Comparison of ENCODE assay signal across 24 cellular contexts in genomic region chr9:124457079-124457886, GRCh38. TPM values are rescaled to one million over a fixed set of nuclear protein-coding genes. Genes with fewer than 3 reads are reported as not detected.
DNase-seq lines count a peak whose midpoint lies in the region; ATAC-seq, FAIRE-seq and TF ChIP-seq lines count a peak whose summit lies in the region.
"Had no signal": no experiment of that assay in that cellular context is flagged by ENCODE, and none has a peak within 500 bp of the region (broad histone marks: within the 10 kb centered on the region; RNA-seq: fewer than 3 reads in every experiment).

No MANE protein-coding gene starts in this region.

- H3K27ac Mint-ChIP-seq in CD14-positive monocyte: no peak overlapping the region
- no peak overlapping the region for H3K27ac Mint-ChIP-seq in activated CD4-positive, alpha-beta memory T cell treated with anti-CD3 and anti-CD28 coated beads for 36 hours
- H3K27ac Mint-ChIP-seq in mesothelial cell of epicardium: no peak overlapping the region
- H3K27ac Mint-ChIP-seq: CD4-positive, alpha-beta T cell had no signal

- H2BK120ac ChIP-seq in IMR-90 (ENCODE audit: low read depth, low read length): no peak overlapping the region

- no peak overlapping the region for H2AK9ac ChIP-seq in IMR-90 (replicated peaks; ENCODE audit: low read depth, low read length, poor library complexity)

- TF ChIP-seq CTCF in CD14-positive monocyte (IDR thresholded peaks at IDR 0.05) (no peak), IMR-90 (conservative IDR thresholded peaks at IDR 0.05; ENCODE audit: low read depth, low read length) (no peak), HepG2 (CRISPR knock-in tag; IDR thresholded peaks at IDR 0.05) (no peak), suprapubic skin (IDR thresholded peaks at IDR 0.05) (no peak), mesothelial cell of epicardium (IDR thresholded peaks at IDR 0.05; ENCODE audit: unreplicated experiment) (no peak)

- H3K4me1 ChIP-seq in IMR-90 (ENCODE audit: control insufficient read depth, insufficient read depth, low read length) (no peaks in the 10 kb centered on the region), HepG2 (ENCODE audit: insufficient read depth, low read length) (no peaks in the 10 kb centered on the region), suprapubic skin (peaks cover 12% of the 10 kb centered on the region)

- no peaks in the 10 kb centered on the region for H3K9me1 ChIP-seq in IMR-90 (ENCODE audit: insufficient read depth, low read length)

- in situ Hi-C loops in IMR-90 (cut with MboI; ENCODE audit: low sequenced_read_pairs) (no loop called here), HepG2 (cut with HindIII; ENCODE audit: extremely low pct_ligation_motif_present, low pct_unique_long_range_greater_than_20kb) (no loop called here)

- TF ChIP-seq POLR2A in IMR-90 (IDR thresholded peaks at IDR 0.05; ENCODE audit: low read depth, low read length) (no peak), HepG2 (IDR thresholded peaks at IDR 0.05; ENCODE audit: insufficient read depth in 1 of 2, low read depth in 2 of 2, low read length in 2 of 2) (no peak), suprapubic skin (IDR thresholded peaks at IDR 0.05) (no peak)

- no peak overlapping the region for H4K5ac ChIP-seq in IMR-90 (ENCODE audit: low read depth, low read length)

- BruUV-seq in IMR-90 (replicated peaks; lab: Mats Ljungman, UMichigan) (no TSS peak), HepG2 (replicated peaks; lab: Mats Ljungman, UMichigan) (no TSS peak)

- H3K4me1 Mint-ChIP-seq in CD14-positive monocyte (no peaks in the 10 kb centered on the region), mesothelial cell of epicardium (no peaks in the 10 kb centered on the region)
- no peaks in the 10 kb centered on the region for H3K4me1 Mint-ChIP-seq in activated CD4-positive, alpha-beta memory T cell treated with anti-CD3 and anti-CD28 coated beads for 36 hours (ENCODE audit: low read depth)

- WGBS in IMR-90 (ENCODE audit: extremely low coverage in 2 of 2, insufficient read length in 1 of 2), 2 experiments: 100% methylated on average over 2 of the region's 18 CpGs; no CpG with 5 or more reads in 1 of the 2 experiments
- WGBS in HepG2 (ENCODE audit: low lambda C conversion rate): 24% methylated on average over 12 of the region's 18 CpGs
- WGBS in suprapubic skin: 74% methylated on average over 14 of the region's 18 CpGs

- FAIRE-seq in HepG2 (lab: Jason Lieb, UNC): no peak
- FAIRE-seq: G401.6, GM12892 had no signal

- H4K8ac ChIP-seq in IMR-90 (ENCODE audit: low read depth in 2 of 2, low read length in 2 of 2): no peak overlapping the region

- H3K4me3 Mint-ChIP-seq in CD14-positive monocyte (no peak overlapping the region), mesothelial cell of epicardium (no peak overlapping the region)
- no peak overlapping the region for H3K4me3 Mint-ChIP-seq in activated CD4-positive, alpha-beta memory T cell treated with anti-CD3 and anti-CD28 coated beads for 36 hours
- H3K4me3 Mint-ChIP-seq: CD4-positive, alpha-beta T cell had no signal

- H3K9ac ChIP-seq in IMR-90 (ENCODE audit: low read depth, low read length) (no peak overlapping the region), HepG2 (ENCODE audit: insufficient read depth, low read depth, low read length) (no peak overlapping the region)
- H3K9ac ChIP-seq: GM23248 had no signal

- H3K79me2 ChIP-seq in HepG2 (ENCODE audit: insufficient read depth, low read length): no peaks in the 10 kb centered on the region

- H2BK5ac ChIP-seq in IMR-90 (ENCODE audit: low read depth, low read length, poor library complexity, severe bottlenecking): no peak overlapping the region

- CTCF ChIA-PET in IMR-90 (lab: Yijun Ruan, JAX): no interaction called here
- CTCF ChIA-PET in HepG2 (lab: Yijun Ruan, JAX; ENCODE audit: low intra/inter-chr PET ratio, low total read pairs): no interaction called here
- CTCF ChIA-PET in activated CD4-positive, alpha-beta memory T cell treated with anti-CD3 and anti-CD28 coated beads for 36 hours (lab: Charles Lee): no interaction called here

- no peak for ATAC-seq in IMR-90 (ENCODE audit: low read depth)
- no peak for ATAC-seq in HepG2
- ATAC-seq in HG02852 (IDR thresholded peaks at IDR 0.05; ENCODE audit: unreplicated experiment): no peak

- H3K4me3 ChIP-seq in IMR-90 (ENCODE audit: insufficient read depth, low read depth, low read length): no peak overlapping the region
- H3K4me3 ChIP-seq in HepG2 (replicated peaks in 1 of 3; ENCODE audit: insufficient read depth in 1 of 3, low read depth in 2 of 3, low read length in 3 of 3): no peak overlapping the region
- no peak overlapping the region for H3K4me3 ChIP-seq in suprapubic skin
- H3K4me3 ChIP-seq: GM23248, Peyer's patch had no signal

- H3K27me3 ChIP-seq in IMR-90 (ENCODE audit: control insufficient read depth, insufficient read depth, low read length): peaks cover 50% of the 10 kb centered on the region
- H3K27me3 ChIP-seq in HepG2 (ENCODE audit: control insufficient read depth in 1 of 2, insufficient read depth in 2 of 2, low read length in 2 of 2): peaks cover 6 to 10% of the 10 kb centered on the region in 2 experiments; a peak in 3 of 5 replicates
- H3K27me3 ChIP-seq in suprapubic skin: peaks cover 26% of the 10 kb centered on the region

- H3K36me3 ChIP-seq in IMR-90 (ENCODE audit: control insufficient read depth, insufficient read depth, low read length): no peaks in the 10 kb centered on the region
- H3K36me3 ChIP-seq in HepG2 (replicated peaks in 1 of 2; ENCODE audit: control insufficient read depth in 1 of 2, insufficient read depth in 2 of 2, low read length in 2 of 2): no peaks in the 10 kb centered on the region
- H3K36me3 ChIP-seq in suprapubic skin: no peaks in the 10 kb centered on the region
- H3K36me3 ChIP-seq: Peyer's patch had no signal

- H2BK20ac ChIP-seq in IMR-90 (ENCODE audit: low read depth, low read length): no peak overlapping the region

- H3K4me2 ChIP-seq in IMR-90 (ENCODE audit: low read depth, low read length) (no peak overlapping the region), HepG2 (ENCODE audit: low read depth, low read length) (no peak overlapping the region)

- no peaks in the 10 kb centered on the region for H3K36me3 Mint-ChIP-seq in CD14-positive monocyte
- no peaks in the 10 kb centered on the region for H3K36me3 Mint-ChIP-seq in activated CD4-positive, alpha-beta memory T cell treated with anti-CD3 and anti-CD28 coated beads for 36 hours
- no peaks in the 10 kb centered on the region for H3K36me3 Mint-ChIP-seq in mesothelial cell of epicardium

- H3K56ac ChIP-seq in IMR-90 (ENCODE audit: extremely low read depth, insufficient read depth, low read length): no peak overlapping the region

- H3K79me1 ChIP-seq in IMR-90 (ENCODE audit: low read depth in 1 of 2, low read length in 2 of 2): no peaks in the 10 kb centered on the region

- H2AFZ ChIP-seq in IMR-90 (replicated peaks; ENCODE audit: low read length, poor library complexity) (no peak overlapping the region), HepG2 (ENCODE audit: low read length) (no peak overlapping the region)
- H2AFZ ChIP-seq: GM23248 had no signal

- H3K27ac ChIP-seq in IMR-90 (ENCODE audit: insufficient read depth, low read length) (no peak overlapping the region), HepG2 (ENCODE audit: extremely low read length, insufficient read depth, low read length) (no peak overlapping the region), suprapubic skin (no peak overlapping the region)
- H3K27ac ChIP-seq: GM23248, Peyer's patch had no signal

- TF ChIP-seq EP300 in HepG2 (IDR thresholded peaks at IDR 0.05; ENCODE audit: low read depth in 2 of 2, low read length in 2 of 2) (no peak), HepG2 (CRISPR knock-in tag; IDR thresholded peaks at IDR 0.05; ENCODE audit: borderline replicate concordance) (no peak), suprapubic skin (IDR thresholded peaks at IDR 0.05) (no peak)

- H4K91ac ChIP-seq in IMR-90 (ENCODE audit: insufficient read depth, low read depth, low read length): no peak overlapping the region

- no peak for TF ChIP-seq RAD21 in IMR-90 (IDR thresholded peaks at IDR 0.05; ENCODE audit: low read length)
- no peak for TF ChIP-seq RAD21 in HepG2 (CRISPR knock-in tag; IDR thresholded peaks at IDR 0.05)

- POLR2A ChIA-PET in IMR-90 (lab: Charles Lee; ENCODE audit: unreplicated experiment) (no interaction called here), HepG2 (lab: Yijun Ruan, JAX) (no interaction called here)
- POLR2A ChIA-PET in activated CD4-positive, alpha-beta memory T cell treated with anti-CD3 and anti-CD28 coated beads for 36 hours (lab: Charles Lee): no interaction called here

- dilution Hi-C loops in IMR-90 (cut with HindIII; ENCODE audit: low sequenced_read_pairs, unreplicated experiment): no loop called here

- H3K27me3 Mint-ChIP-seq in CD14-positive monocyte (ENCODE audit: low read depth in 3 of 3) (peaks cover 11 to 34% (median 25%) of the 10 kb centered on the region in 3 donors), mesothelial cell of epicardium (ENCODE audit: low read depth) (peaks cover 37% of the 10 kb centered on the region)
- peaks cover 8% of the 10 kb centered on the region for H3K27me3 Mint-ChIP-seq in activated CD4-positive, alpha-beta memory T cell treated with anti-CD3 and anti-CD28 coated beads for 36 hours

- H3K18ac ChIP-seq in IMR-90 (ENCODE audit: low read depth, low read length): no peak overlapping the region

- peaks cover 0 to 3% (median 0%) of the 10 kb centered on the region in 7 donors for H3K9me3 Mint-ChIP-seq in CD14-positive monocyte
- no peaks in the 10 kb centered on the region for H3K9me3 Mint-ChIP-seq in activated CD4-positive, alpha-beta memory T cell treated with anti-CD3 and anti-CD28 coated beads for 36 hours
- H3K9me3 Mint-ChIP-seq in mesothelial cell of epicardium: peaks cover 6% of the 10 kb centered on the region

- no peak overlapping the region for H2AK5ac ChIP-seq in IMR-90 (ENCODE audit: low read depth, low read length)

- no peak overlapping the region for H3K14ac ChIP-seq in IMR-90 (replicated peaks; ENCODE audit: low read depth, low read length)

- H4K20me1 ChIP-seq in IMR-90 (ENCODE audit: insufficient read depth, low read length): no peaks in the 10 kb centered on the region
- H4K20me1 ChIP-seq in HepG2 (ENCODE audit: insufficient read depth, low read length): no peaks in the 10 kb centered on the region

- DNase-seq in CD14-positive monocyte (ENCODE audit: low spot score) (peak; percentile 37), IMR-90 (no peak), HepG2 (ENCODE audit: low spot score) (no peak), suprapubic skin (ENCODE audit: low spot score in 2 of 2) (peak; percentile 45 to 79), mesothelial cell of epicardium (ENCODE audit: low spot score in 2 of 2, unreplicated experiment in 2 of 2) (no peak)
- DNase-seq in activated CD4-positive, alpha-beta memory T cell treated with anti-CD3 and anti-CD28 coated beads for 36 hours: no peak
- DNase-seq: CD4-positive, alpha-beta T cell; DMS153; GM23248; HCEC 1CT; NCI-H1105; NCI-H146; NCI-H2029; NCI-H226; NCI-H524; NCI-H774 had no signal

- H3K9me3 ChIP-seq in IMR-90 (ENCODE audit: control insufficient read depth, insufficient read depth, low read length): 0 out of 2 replicates have a peak, but pooled peaks cover 2% of the 10 kb centered on the region
- no peaks in the 10 kb centered on the region for H3K9me3 ChIP-seq in HepG2 (ENCODE audit: low read length)
- no peaks in the 10 kb centered on the region for H3K9me3 ChIP-seq in suprapubic skin
- H3K9me3 ChIP-seq: Caco-2, Peyer's patch had no signal

- intact Hi-C loops in CD14-positive monocyte (cut with micrococcal nuclease): no loop called here
- intact Hi-C loops in IMR-90 (cut with micrococcal nuclease): no loop called here
- intact Hi-C loops in HepG2 (cut with micrococcal nuclease; ENCODE audit: unreplicated experiment): no loop called here
- intact Hi-C loops in activated CD4-positive, alpha-beta memory T cell treated with anti-CD3 and anti-CD28 coated beads for 36 hours (cut with micrococcal nuclease): no loop called here

- H3K4ac ChIP-seq in IMR-90 (ENCODE audit: low read depth, low read length): no peak overlapping the region

- H2BK15ac ChIP-seq in IMR-90 (ENCODE audit: low read depth, low read length): no peak overlapping the region

- H3K23ac ChIP-seq in IMR-90 (ENCODE audit: low read depth, low read length): no peak overlapping the region

RNA-seq across cellular contexts. Expression of gene ADGRD2, which starts 7.0 kb away (rescaled TPM):
- polyA plus RNA-seq in CD14-positive monocyte (not detected), IMR-90 (2012; rRNA removed) (not detected in 2 replicates), HepG2 (2011; rRNA removed) (not detected in 2 replicates)
- total RNA-seq in IMR-90 (2012; rRNA removed) (not detected in 2 replicates), HepG2 (2016; rRNA removed; fragmentation: Illumina TruSeq; extraction: Trizol) (not detected in 2 replicates), suprapubic skin (1 to 10 TPM in 1 of 4 donors, under 1 TPM in 1, not detected in 2; 0.31 to 7.7 TPM), mesothelial cell of epicardium (0.62 to 0.78 TPM (median 0.63 TPM) in 3 replicates)
- not detected in 2 replicates for polyA plus RNA-seq in IMR-90 (2012; cell fraction: cytosol; rRNA removed)
- polyA plus RNA-seq in IMR-90 (2012; cell fraction: nucleus; rRNA removed; ENCODE audit: low replicate concordance): not detected in 2 replicates
- total RNA-seq in HepG2 (2016; cell fraction: cytosol; rRNA removed; fragmentation: Illumina TruSeq; extraction: Trizol; ENCODE audit: low read depth): not detected in 2 replicates
- total RNA-seq in HepG2 (2016; cell fraction: insoluble cytoplasmic fraction; rRNA removed; fragmentation: Illumina TruSeq; extraction: Trizol): not detected in 2 replicates
- total RNA-seq in HepG2 (2016; cell fraction: membrane; rRNA removed; fragmentation: Illumina TruSeq; extraction: Trizol): not detected in 2 replicates
- not detected in 2 replicates for total RNA-seq in HepG2 (2016; cell fraction: nucleus; rRNA removed; fragmentation: Illumina TruSeq; extraction: Trizol)
- polyA plus RNA-seq in HepG2 (2011; cell fraction: cytosol; rRNA removed): not detected in 2 replicates
- polyA plus RNA-seq in HepG2 (2011; cell fraction: nucleus; rRNA removed): not detected in 2 replicates
- polyA plus RNA-seq in HepG2 (2012): not detected in 2 replicates
- polyA plus RNA-seq in HepG2 (2016; cell fraction: cytosol; fragmentation: Illumina TruSeq; extraction: Trizol; ENCODE audit: low read depth): not detected in 2 replicates
- not detected in 2 replicates for polyA plus RNA-seq in HepG2 (2016; cell fraction: insoluble cytoplasmic fraction; fragmentation: Illumina TruSeq; extraction: Trizol; ENCODE audit: low read depth)
- polyA plus RNA-seq in HepG2 (2016; cell fraction: membrane; fragmentation: Illumina TruSeq; extraction: Trizol; ENCODE audit: low read depth): not detected in 2 replicates
- not detected in 2 replicates for polyA plus RNA-seq in HepG2 (2016; cell fraction: nucleus; fragmentation: Illumina TruSeq; extraction: Trizol; ENCODE audit: insufficient read depth, low read depth)
- not detected in 2 replicates for polyA minus RNA-seq in HepG2 (2011; rRNA and poly(A)+ RNA removed; ENCODE audit: low replicate concordance)
- not detected in 2 replicates for polyA minus RNA-seq in HepG2 (2011; cell fraction: cytosol; rRNA and poly(A)+ RNA removed)
- polyA minus RNA-seq in HepG2 (2011; cell fraction: nucleus; rRNA and poly(A)+ RNA removed): not detected in 2 replicates
- total RNA-seq in activated CD4-positive, alpha-beta memory T cell treated with anti-CD3 and anti-CD28 coated beads for 36 hours: not detected
- total RNA-seq: Caco-2; CD4-positive, alpha-beta T cell; GM23248; HT1080; OCI-LY7; Peyer's patch had no signal
- polyA plus RNA-seq: BJ, GM23248 had no signal

RNA-seq across cellular contexts. Expression of gene PSMB7, which starts 42.0 kb away (rescaled TPM):
- polyA plus RNA-seq in CD14-positive monocyte (100 to 1,000 TPM; 191 to 194 TPM), IMR-90 (2012; rRNA removed) (318 and 340 TPM in 2 replicates), HepG2 (2011; rRNA removed) (261 and 291 TPM in 2 replicates)
- total RNA-seq in IMR-90 (2012; rRNA removed) (369 and 430 TPM in 2 replicates), HepG2 (2016; rRNA removed; fragmentation: Illumina TruSeq; extraction: Trizol) (259 and 395 TPM in 2 replicates), suprapubic skin (100 to 1,000 TPM; 125 to 226 (median 176) TPM), mesothelial cell of epicardium (137 to 142 TPM (median 139 TPM) in 3 replicates)
- 154 and 232 TPM in 2 replicates for polyA plus RNA-seq in IMR-90 (2012; cell fraction: cytosol; rRNA removed)
- polyA plus RNA-seq in IMR-90 (2012; cell fraction: nucleus; rRNA removed; ENCODE audit: low replicate concordance): 50.0 and 129 TPM in 2 replicates
- 81.7 and 96.6 TPM in 2 replicates for total RNA-seq in HepG2 (2016; cell fraction: cytosol; rRNA removed; fragmentation: Illumina TruSeq; extraction: Trizol; ENCODE audit: low read depth)
- 268 and 419 TPM in 2 replicates for total RNA-seq in HepG2 (2016; cell fraction: insoluble cytoplasmic fraction; rRNA removed; fragmentation: Illumina TruSeq; extraction: Trizol)
- 127 and 128 TPM in 2 replicates for total RNA-seq in HepG2 (2016; cell fraction: membrane; rRNA removed; fragmentation: Illumina TruSeq; extraction: Trizol)
- 111 and 118 TPM in 2 replicates for total RNA-seq in HepG2 (2016; cell fraction: nucleus; rRNA removed; fragmentation: Illumina TruSeq; extraction: Trizol)
- 283 and 308 TPM in 2 replicates for polyA plus RNA-seq in HepG2 (2011; cell fraction: cytosol; rRNA removed)
- 63.6 and 73.0 TPM in 2 replicates for polyA plus RNA-seq in HepG2 (2011; cell fraction: nucleus; rRNA removed)
- polyA plus RNA-seq in HepG2 (2012): 163 and 239 TPM in 2 replicates
- 101 and 108 TPM in 2 replicates for polyA plus RNA-seq in HepG2 (2016; cell fraction: cytosol; fragmentation: Illumina TruSeq; extraction: Trizol; ENCODE audit: low read depth)
- polyA plus RNA-seq in HepG2 (2016; cell fraction: insoluble cytoplasmic fraction; fragmentation: Illumina TruSeq; extraction: Trizol; ENCODE audit: low read depth): 433 and 456 TPM in 2 replicates
- polyA plus RNA-seq in HepG2 (2016; cell fraction: membrane; fragmentation: Illumina TruSeq; extraction: Trizol; ENCODE audit: low read depth): 121 and 132 TPM in 2 replicates
- polyA plus RNA-seq in HepG2 (2016; cell fraction: nucleus; fragmentation: Illumina TruSeq; extraction: Trizol; ENCODE audit: insufficient read depth, low read depth): 139 and 158 TPM in 2 replicates
- 167 and 496 TPM in 2 replicates for polyA minus RNA-seq in HepG2 (2011; rRNA and poly(A)+ RNA removed; ENCODE audit: low replicate concordance)
- 83.8 and 88.1 TPM in 2 replicates for polyA minus RNA-seq in HepG2 (2011; cell fraction: cytosol; rRNA and poly(A)+ RNA removed)
- 83.6 and 97.7 TPM in 2 replicates for polyA minus RNA-seq in HepG2 (2011; cell fraction: nucleus; rRNA and poly(A)+ RNA removed)
- total RNA-seq in activated CD4-positive, alpha-beta memory T cell treated with anti-CD3 and anti-CD28 coated beads for 36 hours: 100 to 1,000 TPM; 156 TPM

RNA-seq across cellular contexts. Expression of gene NR5A1, which starts 49.9 kb away (rescaled TPM):
- polyA plus RNA-seq in CD14-positive monocyte: not detected
- not detected in 2 replicates for total RNA-seq in IMR-90 (2012; rRNA removed)
- polyA plus RNA-seq in IMR-90 (2012; rRNA removed): not detected in 2 replicates
- not detected in 2 replicates for polyA plus RNA-seq in IMR-90 (2012; cell fraction: cytosol; rRNA removed)
- not detected in 2 replicates for polyA plus RNA-seq in IMR-90 (2012; cell fraction: nucleus; rRNA removed; ENCODE audit: low replicate concordance)
- 38.8 and 44.7 TPM in 2 replicates for total RNA-seq in HepG2 (2016; rRNA removed; fragmentation: Illumina TruSeq; extraction: Trizol)
- total RNA-seq in HepG2 (2016; cell fraction: cytosol; rRNA removed; fragmentation: Illumina TruSeq; extraction: Trizol; ENCODE audit: low read depth): 7.2 and 7.8 TPM in 2 replicates
- 32.3 and 46.7 TPM in 2 replicates for total RNA-seq in HepG2 (2016; cell fraction: insoluble cytoplasmic fraction; rRNA removed; fragmentation: Illumina TruSeq; extraction: Trizol)
- total RNA-seq in HepG2 (2016; cell fraction: membrane; rRNA removed; fragmentation: Illumina TruSeq; extraction: Trizol): 22.5 and 25.3 TPM in 2 replicates
- 26.4 and 32.4 TPM in 2 replicates for total RNA-seq in HepG2 (2016; cell fraction: nucleus; rRNA removed; fragmentation: Illumina TruSeq; extraction: Trizol)
- polyA plus RNA-seq in HepG2 (2011; rRNA removed): 28.9 and 43.2 TPM in 2 replicates
- polyA plus RNA-seq in HepG2 (2011; cell fraction: cytosol; rRNA removed): 25.4 and 37.8 TPM in 2 replicates
- 82.6 and 84.5 TPM in 2 replicates for polyA plus RNA-seq in HepG2 (2011; cell fraction: nucleus; rRNA removed)
- 22.4 and 32.6 TPM in 2 replicates for polyA plus RNA-seq in HepG2 (2012)
- polyA plus RNA-seq in HepG2 (2016; cell fraction: cytosol; fragmentation: Illumina TruSeq; extraction: Trizol; ENCODE audit: low read depth): 6.7 and 7.0 TPM in 2 replicates
- 34.3 and 43.6 TPM in 2 replicates for polyA plus RNA-seq in HepG2 (2016; cell fraction: insoluble cytoplasmic fraction; fragmentation: Illumina TruSeq; extraction: Trizol; ENCODE audit: low read depth)
- polyA plus RNA-seq in HepG2 (2016; cell fraction: membrane; fragmentation: Illumina TruSeq; extraction: Trizol; ENCODE audit: low read depth): 17.4 and 17.9 TPM in 2 replicates
- polyA plus RNA-seq in HepG2 (2016; cell fraction: nucleus; fragmentation: Illumina TruSeq; extraction: Trizol; ENCODE audit: insufficient read depth, low read depth): 59.8 and 63.0 TPM in 2 replicates
- 75.6 TPM in 1 of 2 replicates, not detected in the other for polyA minus RNA-seq in HepG2 (2011; rRNA and poly(A)+ RNA removed; ENCODE audit: low replicate concordance)
- 33.2 and 39.7 TPM in 2 replicates for polyA minus RNA-seq in HepG2 (2011; cell fraction: cytosol; rRNA and poly(A)+ RNA removed)
- polyA minus RNA-seq in HepG2 (2011; cell fraction: nucleus; rRNA and poly(A)+ RNA removed): 18.8 and 21.6 TPM in 2 replicates
- total RNA-seq in suprapubic skin: not detected
- total RNA-seq in activated CD4-positive, alpha-beta memory T cell treated with anti-CD3 and anti-CD28 coated beads for 36 hours: not detected
- 0.25 TPM in 1 of 3 replicates, not detected in the others for total RNA-seq in mesothelial cell of epicardium
- total RNA-seq: CD4-positive, alpha-beta T cell; GM23248; HT1080; OCI-LY7 had no signal
- polyA plus RNA-seq: BJ, GM23248 had no signal

Comparison
In these comparisons a context has a peak if more than half of its experiments do, and no peak if none do; other contexts are left out.
1. DNase-seq: peak in CD14-positive monocyte (single experiment) and suprapubic skin (2 of 2); none in IMR-90 (single experiment), HepG2 (single experiment), activated CD4-positive, alpha-beta memory T cell treated with anti-CD3 and anti-CD28 coated beads for 36 hours (single experiment) and mesothelial cell of epicardium (0 of 2).